Comparison of ENCODE assay signal across 1 cellular context in the genomic region with DNA sequence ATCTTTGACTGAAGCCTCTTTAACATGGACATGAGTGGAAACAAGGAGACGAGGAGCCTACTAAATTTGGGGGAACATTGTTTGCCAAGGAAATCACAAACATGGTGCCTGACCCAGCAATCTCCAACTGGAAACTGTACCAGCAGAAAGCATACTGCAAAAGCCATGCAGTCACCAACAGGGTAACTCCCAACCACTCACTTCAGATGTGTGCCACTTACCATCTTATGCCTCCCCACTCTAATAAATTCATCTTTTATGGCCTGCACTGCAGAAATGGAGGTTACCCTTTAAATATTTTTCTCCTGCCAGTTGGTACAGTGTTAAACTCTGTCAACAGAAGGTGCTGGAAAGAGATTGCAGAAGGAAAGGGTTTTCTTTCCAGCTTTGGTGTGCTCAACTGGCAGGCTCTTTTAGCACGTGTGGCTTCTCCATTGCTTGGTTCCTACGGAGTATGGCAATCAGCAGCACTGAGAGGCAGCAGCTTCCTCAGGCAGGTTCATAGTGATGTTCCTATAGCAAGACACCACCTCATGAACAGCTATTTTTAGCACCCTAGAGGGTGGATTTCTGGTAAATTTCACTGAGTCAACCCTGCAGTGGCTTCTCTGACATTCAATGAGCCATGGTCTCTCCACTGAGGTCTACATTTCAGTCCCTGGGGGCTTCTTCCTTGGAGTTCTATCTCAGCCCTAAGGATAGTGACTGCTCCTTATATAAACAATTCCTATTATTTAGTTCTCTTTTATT.
TF ChIP-seq lines count a peak whose summit lies in the region.

No MANE protein-coding gene starts in this region.

TF ChIP-seq in GM12878, 131 proteins besides CTCF, POLR2A, EP300 and RAD21 (continued from another document):
- TF ChIP-seq KLF5 (IDR thresholded peaks at IDR 0.05; ENCODE audit: partially characterized antibody) (no peak), POLR2AphosphoS5 (IDR thresholded peaks at IDR 0.05; ENCODE audit: low read length) (no peak), ZNF217 (IDR thresholded peaks at IDR 0.05) (no peak), ZBTB33 (IDR thresholded peaks at IDR 0.05) (no peak), ASH2L (IDR thresholded peaks at IDR 0.05; ENCODE audit: borderline replicate concordance, low read depth) (no peak), ATF2 (IDR thresholded peaks at IDR 0.05; ENCODE audit: low read length) (no peak)
- TF ChIP-seq, protein P1, sequence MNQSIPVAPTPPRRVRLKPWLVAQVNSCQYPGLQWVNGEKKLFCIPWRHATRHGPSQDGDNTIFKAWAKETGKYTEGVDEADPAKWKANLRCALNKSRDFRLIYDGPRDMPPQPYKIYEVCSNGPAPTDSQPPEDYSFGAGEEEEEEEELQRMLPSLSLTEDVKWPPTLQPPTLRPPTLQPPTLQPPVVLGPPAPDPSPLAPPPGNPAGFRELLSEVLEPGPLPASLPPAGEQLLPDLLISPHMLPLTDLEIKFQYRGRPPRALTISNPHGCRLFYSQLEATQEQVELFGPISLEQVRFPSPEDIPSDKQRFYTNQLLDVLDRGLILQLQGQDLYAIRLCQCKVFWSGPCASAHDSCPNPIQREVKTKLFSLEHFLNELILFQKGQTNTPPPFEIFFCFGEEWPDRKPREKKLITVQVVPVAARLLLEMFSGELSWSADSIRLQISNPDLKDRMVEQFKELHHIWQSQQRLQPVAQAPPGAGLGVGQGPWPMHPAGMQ (IDR thresholded peaks at IDR 0.05; ENCODE audit: borderline replicate concordance): no peak
- TF ChIP-seq, protein P2, sequence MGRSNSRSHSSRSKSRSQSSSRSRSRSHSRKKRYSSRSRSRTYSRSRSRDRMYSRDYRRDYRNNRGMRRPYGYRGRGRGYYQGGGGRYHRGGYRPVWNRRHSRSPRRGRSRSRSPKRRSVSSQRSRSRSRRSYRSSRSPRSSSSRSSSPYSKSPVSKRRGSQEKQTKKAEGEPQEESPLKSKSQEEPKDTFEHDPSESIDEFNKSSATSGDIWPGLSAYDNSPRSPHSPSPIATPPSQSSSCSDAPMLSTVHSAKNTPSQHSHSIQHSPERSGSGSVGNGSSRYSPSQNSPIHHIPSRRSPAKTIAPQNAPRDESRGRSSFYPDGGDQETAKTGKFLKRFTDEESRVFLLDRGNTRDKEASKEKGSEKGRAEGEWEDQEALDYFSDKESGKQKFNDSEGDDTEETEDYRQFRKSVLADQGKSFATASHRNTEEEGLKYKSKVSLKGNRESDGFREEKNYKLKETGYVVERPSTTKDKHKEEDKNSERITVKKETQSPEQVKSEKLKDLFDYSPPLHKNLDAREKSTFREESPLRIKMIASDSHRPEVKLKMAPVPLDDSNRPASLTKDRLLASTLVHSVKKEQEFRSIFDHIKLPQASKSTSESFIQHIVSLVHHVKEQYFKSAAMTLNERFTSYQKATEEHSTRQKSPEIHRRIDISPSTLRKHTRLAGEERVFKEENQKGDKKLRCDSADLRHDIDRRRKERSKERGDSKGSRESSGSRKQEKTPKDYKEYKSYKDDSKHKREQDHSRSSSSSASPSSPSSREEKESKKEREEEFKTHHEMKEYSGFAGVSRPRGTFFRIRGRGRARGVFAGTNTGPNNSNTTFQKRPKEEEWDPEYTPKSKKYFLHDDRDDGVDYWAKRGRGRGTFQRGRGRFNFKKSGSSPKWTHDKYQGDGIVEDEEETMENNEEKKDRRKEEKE (IDR thresholded peaks at IDR 0.05): no peak
TF ChIP-seq in GM12878: peak in this region for 0.
